ENCODE assay signal across 24 cellular contexts in genomic region chr2:28828382-28828781, GRCh38. TPM values are rescaled to one million over a fixed set of nuclear protein-coding genes. Genes with fewer than 3 reads are reported as not detected.
A peak's percentile ranks its signal among the peaks of the same experiment; 100 is the strongest.
DNase-seq lines count a peak whose midpoint lies in the region; ATAC-seq and TF ChIP-seq lines count a peak whose summit lies in the region.
"Had no signal": no experiment of that assay in that cellular context is flagged by ENCODE, and none has a peak within 500 bp of the region (broad histone marks: within the 10 kb centered on the region; RNA-seq: fewer than 3 reads in every experiment).

No MANE protein-coding gene starts in this region.

- no peak for TF ChIP-seq EP300 in SK-N-SH (IDR thresholded peaks at IDR 0.05; ENCODE audit: borderline replicate concordance in 1 of 2, low read depth in 1 of 2, low read length in 1 of 2)

- no peak overlapping the region for H3K4me2 ChIP-seq in SK-N-SH

- H3F3A ChIP-seq in SK-N-SH (replicated peaks; ENCODE audit: insufficient read depth): peaks cover 6% of the 10 kb centered on the region

- TF ChIP-seq CTCF in SK-N-SH (IDR thresholded peaks at IDR 0.05) (no peak), fibroblast of the aortic adventitia (IDR thresholded peaks at IDR 0.05; ENCODE audit: insufficient read depth, low read length) (no peak)

- no peaks in the 10 kb centered on the region for H3K9me2 ChIP-seq in SK-N-SH

- H3K27me3 ChIP-seq in SK-N-SH (ENCODE audit: insufficient read depth): no peaks in the 10 kb centered on the region
- H3K27me3 ChIP-seq: neutrophil, upper lobe of right lung had no signal

- H3K4me3 ChIP-seq in SK-N-SH (ENCODE audit: low read depth in 2 of 2, low read length in 1 of 2): no peak overlapping the region
- no peak overlapping the region for H3K4me3 ChIP-seq in fibroblast of the aortic adventitia (ENCODE audit: low read depth, low read length)
- H3K4me3 ChIP-seq: prostate gland, SK-N-MC, upper lobe of right lung had no signal

- H3K27ac ChIP-seq in SK-N-SH (ENCODE audit: low read depth in 2 of 2, low read length in 1 of 2): no peak overlapping the region
- H3K27ac ChIP-seq in substantia nigra (ENCODE audit: low read depth, low read length, poor library complexity, severe bottlenecking): no peak overlapping the region
- H3K27ac ChIP-seq: neutrophil, prostate gland, SK-N-MC, upper lobe of right lung, VCaP had no signal

- H2AFZ ChIP-seq in SK-N-SH (ENCODE audit: low read depth): no peak overlapping the region

- CTCF ChIA-PET in SK-N-SH (lab: Yijun Ruan, JAX): interaction anchor here (0.9 kb wide), 2 partner anchors 261 to 268 kb away, joined by 3 read pairs; no protein-coding TSS in a partner anchor

- no peaks in the 10 kb centered on the region for H3K36me3 ChIP-seq in SK-N-SH (replicated peaks in 1 of 2; ENCODE audit: control insufficient read depth in 1 of 2, insufficient read depth in 2 of 2, low read length in 1 of 2)
- H3K36me3 ChIP-seq: neutrophil, prostate gland, upper lobe of right lung had no signal

- no peak for ATAC-seq in SK-N-SH treated with all-trans-retinoic acid at 6 μM for 48 hours
- ATAC-seq: activated T-helper 17 cell treated with anti-CD3 and anti-CD28 coated beads, Interleukin-2, amount 50 U/mL, for 72 hours; CD8-positive, alpha-beta T cell; upper lobe of right lung had no signal

- H4K20me1 ChIP-seq in SK-N-SH (ENCODE audit: insufficient read depth): no peaks in the 10 kb centered on the region

- H3K4me1 ChIP-seq in SK-N-SH (ENCODE audit: control insufficient read depth in 1 of 2, insufficient read depth in 2 of 2, low read depth in 1 of 2, low read length in 1 of 2): no peaks in the 10 kb centered on the region
- H3K4me1 ChIP-seq: prostate gland, upper lobe of right lung had no signal

- H3K9me3 ChIP-seq in SK-N-SH: no peaks in the 10 kb centered on the region
- H3K9me3 ChIP-seq: neutrophil, prostate gland, upper lobe of right lung had no signal

- DNase-seq in SK-N-SH: no peak
- DNase-seq in HCEC 1CT: peak; percentile 28
- peak; percentile 41 for DNase-seq in amniotic epithelial cell (ENCODE audit: low read depth)
- peak; percentile 44 for DNase-seq in fibroblast of the aortic adventitia (ENCODE audit: low read depth)
- DNase-seq in DMS79 (lab: John Stamatoyannopoulos, UW): no peak
- DNase-seq in substantia nigra (lab: John Stamatoyannopoulos, UW): no peak
- no peak for DNase-seq in stimulated activated CD4-positive, alpha-beta T cell treated with anti-CD3 and anti-CD28 coated beads, Interleukin-4, amount 100 ng/mL, for 24 hours
- DNase-seq: 8988T; activated CD4-positive, alpha-beta T cell treated with anti-CD3 and anti-CD28 coated beads for 48 hours; CD8-positive, alpha-beta T cell; DMS 273 treated with DMSO at 0.1 percent for 48 hours; endodermal cell; head of caudate nucleus; Karpas-422; NCI-H1092 treated with DMSO at 0.1 percent for 48 hours; NCI-H1930; NCI-H69; upper lobe of right lung had no signal

- no peak overlapping the region for H3K9ac ChIP-seq in SK-N-SH

- WGBS in SK-N-SH (ENCODE audit: low lambda C conversion rate): 62% methylated on average over 2 of the region's 2 CpGs

- no peaks in the 10 kb centered on the region for H3K79me2 ChIP-seq in SK-N-SH (ENCODE audit: insufficient read depth)

- POLR2A ChIA-PET in SK-N-SH (lab: Yijun Ruan, JAX): no interaction called here

- TF ChIP-seq RAD21 in SK-N-SH (IDR thresholded peaks at IDR 0.05; ENCODE audit: low read length): no peak

TF ChIP-seq in SK-N-SH, 30 proteins besides CTCF, POLR2A, EP300 and RAD21:
- peak; percentile 30; the same call in 1 of the 2 replicates for TF ChIP-seq JUND (IDR thresholded peaks at IDR 0.05)
- TF ChIP-seq ZBTB33 (IDR thresholded peaks at IDR 0.05; ENCODE audit: borderline replicate concordance, low read depth): no peak
- TF ChIP-seq, protein P1, sequence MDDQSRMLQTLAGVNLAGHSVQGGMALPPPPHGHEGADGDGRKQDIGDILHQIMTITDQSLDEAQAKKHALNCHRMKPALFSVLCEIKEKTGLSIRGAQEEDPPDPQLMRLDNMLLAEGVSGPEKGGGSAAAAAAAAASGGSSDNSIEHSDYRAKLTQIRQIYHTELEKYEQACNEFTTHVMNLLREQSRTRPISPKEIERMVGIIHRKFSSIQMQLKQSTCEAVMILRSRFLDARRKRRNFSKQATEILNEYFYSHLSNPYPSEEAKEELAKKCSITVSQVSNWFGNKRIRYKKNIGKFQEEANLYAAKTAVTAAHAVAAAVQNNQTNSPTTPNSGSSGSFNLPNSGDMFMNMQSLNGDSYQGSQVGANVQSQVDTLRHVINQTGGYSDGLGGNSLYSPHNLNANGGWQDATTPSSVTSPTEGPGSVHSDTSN (IDR thresholded peaks at IDR 0.05): 0 out of 2 replicates have a peak, but pooled peaks have one; percentile 40
- TF ChIP-seq TCF12 (IDR thresholded peaks at IDR 0.05): peak; percentile 73
- no peak for TF ChIP-seq GABPA (IDR thresholded peaks at IDR 0.05; ENCODE audit: low read depth)
- TF ChIP-seq NFIC (IDR thresholded peaks at IDR 0.05; ENCODE audit: borderline replicate concordance): no peak
- TF ChIP-seq ELF1 (IDR thresholded peaks at IDR 0.05): no peak
- no peak for TF ChIP-seq EZH2phosphoT487 (IDR thresholded peaks at IDR 0.05; ENCODE audit: borderline replicate concordance, low read depth)
- peak; percentile 51; the same call in 1 of the 2 replicates for TF ChIP-seq FOSL2 (IDR thresholded peaks at IDR 0.05; ENCODE audit: borderline replicate concordance, low read depth)

TF ChIP-seq in SK-N-SH treated with all-trans-retinoic acid at 6 μM for 48 hours, 23 proteins besides CTCF, POLR2A, EP300 and RAD21:
- TF ChIP-seq GLIS3 (CRISPR knock-in tag; IDR thresholded peaks at IDR 0.05) (no peak), ZC3H10 (CRISPR knock-in tag; IDR thresholded peaks at IDR 0.05) (no peak), CREB5 (CRISPR knock-in tag; IDR thresholded peaks at IDR 0.05; ENCODE audit: low read depth) (no peak), RARB (CRISPR knock-in tag; IDR thresholded peaks at IDR 0.05) (no peak), ZNF70 (CRISPR knock-in tag; IDR thresholded peaks at IDR 0.05) (no peak), CSDC2 (CRISPR knock-in tag; IDR thresholded peaks at IDR 0.05) (no peak), ZFP30 (CRISPR knock-in tag; IDR thresholded peaks at IDR 0.05) (no peak), PPARA (CRISPR knock-in tag; IDR thresholded peaks at IDR 0.05; ENCODE audit: borderline replicate concordance) (no peak), ESRRG (CRISPR knock-in tag; IDR thresholded peaks at IDR 0.05) (no peak)
TF ChIP-seq in SK-N-SH treated with all-trans-retinoic acid at 6 μM for 48 hours: peak in this region for 0.

RNA-seq across cellular contexts. Expression of gene SPDYA, which starts 17.7 kb away (rescaled TPM):
- 0.10 TPM in 1 of 2 replicates, not detected in the other for polyA plus RNA-seq in SK-N-SH (2012; rRNA removed)
- 0.04 TPM in 2 replicates for polyA plus RNA-seq in SK-N-SH (2012; cell fraction: cytosol; rRNA removed)
- polyA plus RNA-seq in SK-N-SH (2012; cell fraction: nucleus; rRNA removed): 0.11 and 0.18 TPM in 2 replicates
- total RNA-seq in fibroblast of the aortic adventitia (ENCODE audit: low replicate concordance): 1.1 and 6.5 TPM in 2 replicates

RNA-seq across cellular contexts. Expression of gene TRMT61B, which starts 41.7 kb away (rescaled TPM):
- 11.0 and 11.4 TPM in 2 replicates for polyA plus RNA-seq in SK-N-SH (2012; rRNA removed)
- polyA plus RNA-seq in SK-N-SH (2012; cell fraction: cytosol; rRNA removed): 13.7 and 16.6 TPM in 2 replicates
- polyA plus RNA-seq in SK-N-SH (2012; cell fraction: nucleus; rRNA removed): 11.6 and 13.2 TPM in 2 replicates
- 14.5 and 15.2 TPM in 2 replicates for total RNA-seq in fibroblast of the aortic adventitia (ENCODE audit: low replicate concordance)

Comparison
In these comparisons a context has a peak if more than half of its experiments do, and no peak if none do; other contexts are left out.
1. DNase-seq: peak in HCEC 1CT (single experiment), amniotic epithelial cell (single experiment) and fibroblast of the aortic adventitia (single experiment); none in SK-N-SH (single experiment), DMS79 (single experiment), substantia nigra (0 of 49) and stimulated activated CD4-positive, alpha-beta T cell treated with anti-CD3 and anti-CD28 coated beads, Interleukin-4, amount 100 ng/mL, for 24 hours (single experiment).